In the genomic region with DNA sequence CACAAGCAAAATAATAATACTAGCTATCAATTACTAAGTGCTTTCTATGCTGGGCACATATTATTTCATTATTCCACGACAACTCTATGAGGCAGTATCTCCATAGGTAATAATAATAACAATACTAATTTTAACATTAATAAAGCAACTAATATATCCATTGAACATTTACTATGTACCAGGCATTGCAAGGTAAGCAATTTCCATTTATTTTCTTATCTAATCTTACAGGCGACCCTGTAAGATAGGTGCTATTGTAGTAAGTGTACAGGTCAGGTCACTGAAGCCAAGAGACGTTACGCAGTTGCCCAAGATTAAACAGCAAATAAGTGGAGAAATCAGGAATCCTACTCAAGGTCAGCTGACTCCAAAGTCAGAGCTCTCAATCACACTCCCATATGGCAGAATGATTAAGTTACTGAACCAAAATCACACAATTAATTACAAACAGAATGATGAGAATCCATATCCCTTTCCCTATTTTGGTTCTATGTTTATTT, we compare ENCODE assay signal across 16 cellular contexts.
A peak's percentile ranks its signal among the peaks of the same experiment; 100 is the strongest.
DNase-seq lines count a peak whose midpoint lies in the region; ATAC-seq, FAIRE-seq and TF ChIP-seq lines count a peak whose summit lies in the region.
"Had no signal": no experiment of that assay in that cellular context is flagged by ENCODE, and none has a peak within 500 bp of the region (broad histone marks: within the 10 kb centered on the region; RNA-seq: fewer than 3 reads in every experiment).

No MANE protein-coding gene starts in this region.

- H3K27ac Mint-ChIP-seq in activated naive CD8-positive, alpha-beta T cell treated with anti-CD3 and anti-CD28 coated beads, Interleukin-2, amount 50 U/mL, for 24 hours = peak overlapping the region; percentile 77
- H3K27ac Mint-ChIP-seq in naive thymus-derived CD4-positive, alpha-beta T cell = peak overlapping the region in 7 of 9 donors; percentile 35 to 84 (median 79)
- H3K27ac Mint-ChIP-seq in activated CD8-positive, alpha-beta memory T cell treated with anti-CD3 and anti-CD28 coated beads, Interleukin-2, amount 10 ng/mL, durations not matched to agents 7 days and 5 days = no peak overlapping the region

- peaks cover 5% of the 10 kb centered on the region; the same call in 1 of the 2 replicates for H3F3A ChIP-seq in Loucy (ENCODE audit: low read depth)

- 0 out of 2 replicates have a peak overlapping the region, but pooled peaks have one; percentile 37 for H3K4me2 ChIP-seq in BLaER1
- H3K4me2 ChIP-seq in Loucy (ENCODE audit: low read depth, low read length, poor library complexity, severe bottlenecking) = peak overlapping the region; percentile 78

- intact Hi-C loops in naive thymus-derived CD4-positive, alpha-beta T cell (cut with micrococcal nuclease) = no loop called here
- intact Hi-C loops in colonic mucosa (cut with DNase I) = no loop called here

- H3K9me3 Mint-ChIP-seq in activated naive CD8-positive, alpha-beta T cell treated with anti-CD3 and anti-CD28 coated beads, Interleukin-2, amount 50 U/mL, for 24 hours = no peaks in the 10 kb centered on the region
- H3K9me3 Mint-ChIP-seq in naive thymus-derived CD4-positive, alpha-beta T cell = no peaks in the 10 kb centered on the region
- no peaks in the 10 kb centered on the region for H3K9me3 Mint-ChIP-seq in activated CD8-positive, alpha-beta memory T cell treated with anti-CD3 and anti-CD28 coated beads, Interleukin-2, amount 10 ng/mL, durations not matched to agents 7 days and 5 days (ENCODE audit: low read depth)

- DNase-seq in activated naive CD8-positive, alpha-beta T cell treated with anti-CD3 and anti-CD28 coated beads, Interleukin-2, amount 50 U/mL, for 24 hours = no peak
- no peak for DNase-seq in naive thymus-derived CD4-positive, alpha-beta T cell
- DNase-seq in colonic mucosa (no peak), NCI-H69 (lab: John Stamatoyannopoulos, UW) (no peak), small intestine (no peak)
- DNase-seq in activated CD8-positive, alpha-beta memory T cell treated with anti-CD3 and anti-CD28 coated beads, Interleukin-2, amount 10 ng/mL, durations not matched to agents 7 days and 5 days = no peak
- DNase-seq: H7, islet precursor cell, NCI-H226, stomach had no signal

- H3K4me3 Mint-ChIP-seq in activated naive CD8-positive, alpha-beta T cell treated with anti-CD3 and anti-CD28 coated beads, Interleukin-2, amount 50 U/mL, for 24 hours = peak overlapping the region; percentile 52
- H3K4me3 Mint-ChIP-seq in naive thymus-derived CD4-positive, alpha-beta T cell = peak overlapping the region in 9 of 10 donors; percentile 16 to 70 (median 58)
- no peak overlapping the region for H3K4me3 Mint-ChIP-seq in activated CD8-positive, alpha-beta memory T cell treated with anti-CD3 and anti-CD28 coated beads, Interleukin-2, amount 10 ng/mL, durations not matched to agents 7 days and 5 days

- H3K9me2 ChIP-seq in Loucy (replicated peaks; ENCODE audit: low read depth, low read length) = no peaks in the 10 kb centered on the region

- H3K4me3 ChIP-seq in BLaER1 (no peak overlapping the region), Loucy (ENCODE audit: low read length, poor library complexity, severe bottlenecking) (peak overlapping the region; percentile 59), colonic mucosa (no peak overlapping the region), small intestine (ENCODE audit: low read depth in 1 of 2, low read length in 2 of 2) (no peak overlapping the region)
- H3K4me3 ChIP-seq in naive thymus-derived CD4-positive, alpha-beta T cell (ENCODE audit: low read length) = no peak overlapping the region
- H3K4me3 ChIP-seq: ascending aorta, gastroesophageal sphincter, stomach had no signal

- CTCF ChIA-PET in naive thymus-derived CD4-positive, alpha-beta T cell (lab: Charles Lee) = no interaction called here
- CTCF ChIA-PET in activated CD8-positive, alpha-beta memory T cell treated with anti-CD3 and anti-CD28 coated beads, Interleukin-2, amount 10 ng/mL, durations not matched to agents 7 days and 5 days (lab: Charles Lee) = interaction anchor here (1.2 kb wide), 1 partner anchor 333 kb away, joined by 4 read pairs; no protein-coding TSS in a partner anchor

- ATAC-seq in activated naive CD8-positive, alpha-beta T cell treated with anti-CD3 and anti-CD28 coated beads, Interleukin-2, amount 50 U/mL, for 24 hours = no peak
- no peak for ATAC-seq in naive thymus-derived CD4-positive, alpha-beta T cell
- ATAC-seq in activated CD8-positive, alpha-beta memory T cell treated with anti-CD3 and anti-CD28 coated beads, Interleukin-2, amount 10 ng/mL, durations not matched to agents 7 days and 5 days = no peak
- ATAC-seq: gastroesophageal sphincter had no signal

- no peaks in the 10 kb centered on the region for H3K27me3 Mint-ChIP-seq in activated naive CD8-positive, alpha-beta T cell treated with anti-CD3 and anti-CD28 coated beads, Interleukin-2, amount 50 U/mL, for 24 hours
- H3K27me3 Mint-ChIP-seq in naive thymus-derived CD4-positive, alpha-beta T cell = no peaks in the 10 kb centered on the region
- no peaks in the 10 kb centered on the region for H3K27me3 Mint-ChIP-seq in activated CD8-positive, alpha-beta memory T cell treated with anti-CD3 and anti-CD28 coated beads, Interleukin-2, amount 10 ng/mL, durations not matched to agents 7 days and 5 days

- H3K27ac ChIP-seq in BLaER1 = no peak overlapping the region
- H3K27ac ChIP-seq in naive thymus-derived CD4-positive, alpha-beta T cell (ENCODE audit: low read depth, low read length) = no peak overlapping the region
- no peak overlapping the region for H3K27ac ChIP-seq in colonic mucosa
- no peak overlapping the region for H3K27ac ChIP-seq in small intestine (ENCODE audit: low read depth in 1 of 2, low read length in 1 of 2)
- H3K27ac ChIP-seq: ascending aorta, RWPE1 had no signal

- H3K4me1 ChIP-seq in BLaER1 (peaks cover 46% of the 10 kb centered on the region), Loucy (ENCODE audit: insufficient read depth, low read length, poor library complexity, severe bottlenecking) (peaks cover 50% of the 10 kb centered on the region), colonic mucosa (no peaks in the 10 kb centered on the region), small intestine (ENCODE audit: control insufficient read depth in 2 of 2, insufficient read depth in 1 of 2, low read depth in 1 of 2, low read length in 1 of 2) (peaks cover 0 to 5% of the 10 kb centered on the region in 2 donors)
- H3K4me1 ChIP-seq in naive thymus-derived CD4-positive, alpha-beta T cell (ENCODE audit: control insufficient read depth in 2 of 2, insufficient read depth in 2 of 2, low read length in 2 of 2) = peaks cover 15 to 43% of the 10 kb centered on the region in 2 donors

- 63 to 78% (median 69%) methylated on average over 4 of the region's 4 CpGs for WGBS in small intestine, 3 donors

- H2AFZ ChIP-seq in Loucy (ENCODE audit: low read length) = no peak overlapping the region

- H3K9me3 ChIP-seq in BLaER1 = no peaks in the 10 kb centered on the region
- no peaks in the 10 kb centered on the region for H3K9me3 ChIP-seq in Loucy (ENCODE audit: insufficient read depth, low read depth, low read length)
- H3K9me3 ChIP-seq in naive thymus-derived CD4-positive, alpha-beta T cell (ENCODE audit: control insufficient read depth in 2 of 3, low read length in 3 of 3) = no peaks in the 10 kb centered on the region
- no peaks in the 10 kb centered on the region for H3K9me3 ChIP-seq in colonic mucosa
- no peaks in the 10 kb centered on the region for H3K9me3 ChIP-seq in small intestine (ENCODE audit: control insufficient read depth, low read depth)
- H3K9me3 ChIP-seq: ascending aorta, gastroesophageal sphincter, stomach had no signal

- POLR2A ChIA-PET in naive thymus-derived CD4-positive, alpha-beta T cell (lab: Charles Lee) = interaction anchor here (0.6 to 4.2 kb wide), 6 partner anchors 9 to 92 kb away, joined by 3 to 26 read pairs (median 3); no protein-coding TSS in a partner anchor

- no peak for TF ChIP-seq CTCF in Loucy (conservative IDR thresholded peaks at IDR 0.05; ENCODE audit: low read length)
- TF ChIP-seq CTCF in colonic mucosa (IDR thresholded peaks at IDR 0.05) = no peak

- H4K20me1 ChIP-seq in BLaER1 (peaks cover 78% of the 10 kb centered on the region), Loucy (ENCODE audit: insufficient read depth, low read length, poor library complexity, severe bottlenecking) (no peaks in the 10 kb centered on the region)

- no peak overlapping the region for H3K9ac ChIP-seq in BLaER1
- H3K9ac ChIP-seq in Loucy (ENCODE audit: low read depth, low read length, poor library complexity, severe bottlenecking) = peak overlapping the region; percentile 24
- no peak overlapping the region for H3K9ac ChIP-seq in colonic mucosa (ENCODE audit: low read depth in 2 of 2, low read length in 2 of 2)

- no peak for FAIRE-seq in small intestine (lab: Jason Lieb, UNC)
- FAIRE-seq: G401.6 had no signal

- no peaks in the 10 kb centered on the region for H3K36me3 Mint-ChIP-seq in activated naive CD8-positive, alpha-beta T cell treated with anti-CD3 and anti-CD28 coated beads, Interleukin-2, amount 50 U/mL, for 24 hours (ENCODE audit: low read depth)
- peaks cover 0 to 17% (median 8%) of the 10 kb centered on the region in 5 donors for H3K36me3 Mint-ChIP-seq in naive thymus-derived CD4-positive, alpha-beta T cell
- peaks cover 2% of the 10 kb centered on the region for H3K36me3 Mint-ChIP-seq in activated CD8-positive, alpha-beta memory T cell treated with anti-CD3 and anti-CD28 coated beads, Interleukin-2, amount 10 ng/mL, durations not matched to agents 7 days and 5 days

- H3K79me2 ChIP-seq in Loucy (ENCODE audit: insufficient read depth, low read length) = peaks cover 24% of the 10 kb centered on the region; the same call in 1 of the 2 replicates

- peaks cover 74% of the 10 kb centered on the region for H3K4me1 Mint-ChIP-seq in activated naive CD8-positive, alpha-beta T cell treated with anti-CD3 and anti-CD28 coated beads, Interleukin-2, amount 50 U/mL, for 24 hours
- H3K4me1 Mint-ChIP-seq in naive thymus-derived CD4-positive, alpha-beta T cell = peaks cover 51 to 97% (median 74%) of the 10 kb centered on the region in 7 donors
- peaks cover 29% of the 10 kb centered on the region for H3K4me1 Mint-ChIP-seq in activated CD8-positive, alpha-beta memory T cell treated with anti-CD3 and anti-CD28 coated beads, Interleukin-2, amount 10 ng/mL, durations not matched to agents 7 days and 5 days

- H3K27me3 ChIP-seq in BLaER1 (no peaks in the 10 kb centered on the region), Loucy (ENCODE audit: insufficient read depth, low read length, poor library complexity, severe bottlenecking) (no peaks in the 10 kb centered on the region), colonic mucosa (no peaks in the 10 kb centered on the region), small intestine (ENCODE audit: control insufficient read depth in 2 of 2, insufficient read depth in 2 of 2, low read length in 2 of 2) (no peaks in the 10 kb centered on the region)
- no peaks in the 10 kb centered on the region for H3K27me3 ChIP-seq in naive thymus-derived CD4-positive, alpha-beta T cell (ENCODE audit: control insufficient read depth in 2 of 2, insufficient read depth in 2 of 2, low read length in 2 of 2)
- H3K27me3 ChIP-seq: ascending aorta, gastroesophageal sphincter, stomach had no signal

- H3K36me3 ChIP-seq in BLaER1 (peaks cover 60% of the 10 kb centered on the region), Loucy (ENCODE audit: insufficient read depth, low read length) (no peaks in the 10 kb centered on the region; the same call in 1 of the 2 replicates), colonic mucosa (no peaks in the 10 kb centered on the region), small intestine (ENCODE audit: control insufficient read depth in 2 of 2, insufficient read depth in 2 of 2, low read length in 2 of 2) (no peaks in the 10 kb centered on the region)
- H3K36me3 ChIP-seq in naive thymus-derived CD4-positive, alpha-beta T cell (ENCODE audit: control insufficient read depth in 2 of 3, insufficient read depth in 3 of 3, low read length in 3 of 3) = no peaks in the 10 kb centered on the region
- H3K36me3 ChIP-seq: ascending aorta, gastroesophageal sphincter had no signal
